1 cellular context compared by ENCODE assay signal in genomic region chr2:204551464-204551863, GRCh38.
TF ChIP-seq lines count a peak whose summit lies in the region.

No MANE protein-coding gene starts in this region.

TF ChIP-seq in IMR-90, 13 proteins besides CTCF, POLR2A, EP300 and RAD21:
- TF ChIP-seq CEBPB (IDR thresholded peaks at IDR 0.05; ENCODE audit: low read depth, low read length) (no peak), MAFK (IDR thresholded peaks at IDR 0.05; ENCODE audit: low read depth, low read length) (no peak), RFX5 (IDR thresholded peaks at IDR 0.05; ENCODE audit: low read depth, low read length) (no peak), MAZ (IDR thresholded peaks at IDR 0.05; ENCODE audit: borderline replicate concordance, low read depth, low read length) (no peak), CHD1 (IDR thresholded peaks at IDR 0.05; ENCODE audit: low read depth, low read length) (no peak), SMC3 (IDR thresholded peaks at IDR 0.05; ENCODE audit: low read depth, low read length) (no peak), NFE2L2 (IDR thresholded peaks at IDR 0.05; ENCODE audit: low read depth, low read length) (no peak), MXI1 (IDR thresholded peaks at IDR 0.05; ENCODE audit: borderline replicate concordance, low read depth, low read length) (no peak), FOS (IDR thresholded peaks at IDR 0.05; ENCODE audit: low read depth, low read length) (no peak), USF2 (IDR thresholded peaks at IDR 0.05; ENCODE audit: low read depth, low read length) (no peak), RCOR1 (IDR thresholded peaks at IDR 0.05; ENCODE audit: insufficient replicate concordance, low read length) (no peak), BHLHE40 (IDR thresholded peaks at IDR 0.05; ENCODE audit: low read depth, low read length) (no peak), ELK1 (IDR thresholded peaks at IDR 0.05; ENCODE audit: borderline replicate concordance, low read depth, low read length) (no peak)
